In the genomic region with DNA sequence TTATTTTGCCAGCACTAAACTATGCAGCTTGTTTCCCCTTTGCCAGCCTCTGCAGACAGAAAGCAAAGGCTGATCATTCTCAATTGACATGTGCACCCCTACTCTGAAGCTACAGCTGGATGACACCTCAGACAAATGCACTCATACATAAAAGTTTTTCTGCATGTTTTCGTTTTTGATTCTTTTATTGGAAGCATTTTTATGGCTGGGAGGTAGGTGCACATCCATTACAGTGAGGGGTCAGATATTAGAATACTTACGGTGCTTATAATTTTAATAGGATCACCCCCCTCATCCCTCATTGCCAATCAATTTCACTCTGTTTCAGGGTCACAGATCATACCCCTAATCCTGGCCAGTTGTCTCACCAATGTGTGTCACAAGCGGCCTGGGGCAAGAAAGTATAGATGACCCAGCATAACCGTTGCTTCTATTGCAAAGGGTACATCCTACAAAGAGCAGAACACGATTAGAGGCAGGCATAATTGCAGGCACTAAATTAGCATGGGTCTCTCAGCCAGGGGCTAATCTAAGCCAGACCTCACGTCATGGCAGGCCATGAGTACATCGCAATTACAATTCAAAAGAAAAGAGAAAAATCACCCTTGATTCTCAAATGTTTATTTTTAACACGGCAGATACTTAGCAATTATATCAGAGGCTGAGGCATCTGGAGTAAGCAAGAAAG, we compare ENCODE assay signal across 14 cellular contexts.
A peak's percentile ranks its signal among the peaks of the same experiment; 100 is the strongest.
DNase-seq lines count a peak whose midpoint lies in the region; ATAC-seq, FAIRE-seq and TF ChIP-seq lines count a peak whose summit lies in the region.
"Had no signal": no experiment of that assay in that cellular context is flagged by ENCODE, and none has a peak within 500 bp of the region (broad histone marks: within the 10 kb centered on the region; RNA-seq: fewer than 3 reads in every experiment).

No MANE protein-coding gene starts in this region.

- ATAC-seq in SK-N-SH treated with all-trans-retinoic acid at 6 μM for 48 hours (no peak), memory B cell (ENCODE audit: low read depth) (no peak)
- no peak for ATAC-seq in activated CD8-positive, alpha-beta T cell treated with anti-CD3 and anti-CD28 coated beads, Interleukin-2, amount 10 ng/mL, durations not matched to agents 7 days and 5 days

- H3K9me3 ChIP-seq in BE2C = no peaks in the 10 kb centered on the region
- H3K9me3 ChIP-seq: right atrium auricular region, thoracic aorta had no signal

- H3K27me3 ChIP-seq in BE2C = no peaks in the 10 kb centered on the region
- H3K27me3 ChIP-seq: right atrium auricular region had no signal

- H3K4me3 ChIP-seq in BE2C (ENCODE audit: low read depth, low read length) = peak overlapping the region; percentile 75

- no peaks in the 10 kb centered on the region for H3K9me3 Mint-ChIP-seq in memory B cell
- H3K9me3 Mint-ChIP-seq in activated CD8-positive, alpha-beta T cell treated with anti-CD3 and anti-CD28 coated beads, Interleukin-2, amount 10 ng/mL, durations not matched to agents 7 days and 5 days (ENCODE audit: insufficient read depth) = no peaks in the 10 kb centered on the region
- H3K9me3 Mint-ChIP-seq: activated naive CD4-positive, alpha-beta T cell treated with anti-CD3 and anti-CD28 coated beads, Interleukin-2, amount 10 ng/mL, durations not matched to agents 7 days and 5 days had no signal

- H3K27me3 Mint-ChIP-seq in memory B cell = no peaks in the 10 kb centered on the region
- peaks cover 2% of the 10 kb centered on the region for H3K27me3 Mint-ChIP-seq in activated CD8-positive, alpha-beta T cell treated with anti-CD3 and anti-CD28 coated beads, Interleukin-2, amount 10 ng/mL, durations not matched to agents 7 days and 5 days (ENCODE audit: low read depth)

- peaks cover 23% of the 10 kb centered on the region for H3K4me1 ChIP-seq in BE2C
- H3K4me1 ChIP-seq: right atrium auricular region had no signal

- POLR2A ChIA-PET in activated CD8-positive, alpha-beta T cell treated with anti-CD3 and anti-CD28 coated beads, Interleukin-2, amount 10 ng/mL, durations not matched to agents 7 days and 5 days (lab: Charles Lee) = no interaction called here

- peak; percentile 42 for FAIRE-seq in GM19239 (lab: Jason Lieb, UNC)

- in situ Hi-C loops in G401 (cut with HindIII; ENCODE audit: low sequenced_read_pairs) = no loop called here

- peak overlapping the region; percentile 14 for H3K27ac Mint-ChIP-seq in memory B cell
- H3K27ac Mint-ChIP-seq in activated CD8-positive, alpha-beta T cell treated with anti-CD3 and anti-CD28 coated beads, Interleukin-2, amount 10 ng/mL, durations not matched to agents 7 days and 5 days = no peak overlapping the region
- H3K27ac Mint-ChIP-seq: activated CD8-positive, alpha-beta memory T cell treated with anti-CD3 and anti-CD28 coated beads, Interleukin-2, amount 10 ng/mL, durations not matched to agents 7 days and 5 days; activated naive CD4-positive, alpha-beta T cell treated with anti-CD3 and anti-CD28 coated beads, Interleukin-2, amount 10 ng/mL, durations not matched to agents 7 days and 5 days had no signal

- DNase-seq in BE2C (peak; percentile 40), GM19239 (ENCODE audit: insufficient read length, low spot score) (no peak), memory B cell (ENCODE audit: low spot score in 2 of 2) (no peak), G401 (ENCODE audit: low spot score) (no peak), NCI-H345 (lab: John Stamatoyannopoulos, UW) (no peak), germinal center (ENCODE audit: low spot score) (no peak)
- no peak for DNase-seq in activated CD8-positive, alpha-beta T cell treated with anti-CD3 and anti-CD28 coated beads, Interleukin-2, amount 10 ng/mL, durations not matched to agents 7 days and 5 days
- DNase-seq: activated CD8-positive, alpha-beta memory T cell treated with anti-CD3 and anti-CD28 coated beads, Interleukin-2, amount 10 ng/mL, durations not matched to agents 7 days and 5 days; NCI-H446; stimulated activated CD8-positive, alpha-beta memory T cell treated with anti-CD3 and anti-CD28 coated beads, Interleukin-4, amount 100 ng/mL, for 48 hours had no signal

- H3K4me3 Mint-ChIP-seq in memory B cell = peak overlapping the region; percentile 28
- no peak overlapping the region for H3K4me3 Mint-ChIP-seq in activated CD8-positive, alpha-beta T cell treated with anti-CD3 and anti-CD28 coated beads, Interleukin-2, amount 10 ng/mL, durations not matched to agents 7 days and 5 days

- CTCF ChIA-PET in activated CD8-positive, alpha-beta T cell treated with anti-CD3 and anti-CD28 coated beads, Interleukin-2, amount 10 ng/mL, durations not matched to agents 7 days and 5 days (lab: Charles Lee) = no interaction called here

- H3K36me3 ChIP-seq in BE2C = no peaks in the 10 kb centered on the region
- H3K36me3 ChIP-seq: right atrium auricular region, thoracic aorta had no signal

- no peaks in the 10 kb centered on the region for H3K36me3 Mint-ChIP-seq in memory B cell
- H3K36me3 Mint-ChIP-seq in activated CD8-positive, alpha-beta T cell treated with anti-CD3 and anti-CD28 coated beads, Interleukin-2, amount 10 ng/mL, durations not matched to agents 7 days and 5 days (ENCODE audit: low read depth) = no peaks in the 10 kb centered on the region
- H3K36me3 Mint-ChIP-seq: activated CD8-positive, alpha-beta memory T cell treated with anti-CD3 and anti-CD28 coated beads, Interleukin-2, amount 10 ng/mL, durations not matched to agents 7 days and 5 days; activated naive CD4-positive, alpha-beta T cell treated with anti-CD3 and anti-CD28 coated beads, Interleukin-2, amount 10 ng/mL, durations not matched to agents 7 days and 5 days had no signal

- no peak for TF ChIP-seq CTCF in BE2C (IDR thresholded peaks at IDR 0.05; ENCODE audit: low read depth, low read length)

- peaks cover 2% of the 10 kb centered on the region for H3K4me1 Mint-ChIP-seq in memory B cell
- H3K4me1 Mint-ChIP-seq in activated CD8-positive, alpha-beta T cell treated with anti-CD3 and anti-CD28 coated beads, Interleukin-2, amount 10 ng/mL, durations not matched to agents 7 days and 5 days (ENCODE audit: low read depth) = peaks cover 14% of the 10 kb centered on the region

TF ChIP-seq in SK-N-SH treated with all-trans-retinoic acid at 6 μM for 48 hours, 23 proteins besides CTCF, POLR2A, EP300 and RAD21:
- TF ChIP-seq ZNF565 (CRISPR knock-in tag; conservative IDR thresholded peaks at IDR 0.05; ENCODE audit: low read depth) = no peak
- TF ChIP-seq OSR1 (CRISPR knock-in tag; IDR thresholded peaks at IDR 0.05) = no peak
- TF ChIP-seq TOX (CRISPR knock-in tag; IDR thresholded peaks at IDR 0.05; ENCODE audit: borderline replicate concordance) = no peak
- no peak for TF ChIP-seq RARB (CRISPR knock-in tag; IDR thresholded peaks at IDR 0.05)
- TF ChIP-seq TCF4 (CRISPR knock-in tag; IDR thresholded peaks at IDR 0.05; ENCODE audit: borderline replicate concordance) = peak; percentile 66
- no peak for TF ChIP-seq SNAI2 (CRISPR knock-in tag; IDR thresholded peaks at IDR 0.05)
- no peak for TF ChIP-seq ESRRG (CRISPR knock-in tag; IDR thresholded peaks at IDR 0.05)
